Comparison of ENCODE assay signal across 1 cellular context in the genomic region with DNA sequence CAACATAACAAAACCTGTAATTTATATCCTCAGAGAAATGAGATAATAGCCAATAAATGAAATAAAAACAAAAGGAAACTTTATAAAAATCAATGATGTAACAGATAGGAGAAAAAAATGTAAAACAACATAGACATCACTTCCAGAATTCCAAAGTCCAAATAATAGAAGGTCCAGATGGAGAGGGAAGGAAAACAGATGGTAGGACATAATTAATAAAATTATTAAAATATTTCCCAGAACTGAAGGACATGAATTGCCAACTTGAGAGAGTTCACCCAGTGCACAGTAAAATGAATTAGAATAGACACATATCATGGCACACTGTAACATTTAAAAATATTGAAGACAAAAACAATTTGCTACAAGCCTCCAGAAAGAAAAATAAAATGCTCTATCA.
TF ChIP-seq lines count a peak whose summit lies in the region.

No MANE protein-coding gene starts in this region.

TF ChIP-seq in A549, 52 proteins besides CTCF, POLR2A, EP300 and RAD21 (continued from another document):
- no peak for TF ChIP-seq FOSL2 (IDR thresholded peaks at IDR 0.05)
- no peak for TF ChIP-seq FOSL2 (CRISPR knock-in tag; IDR thresholded peaks at IDR 0.05)
- TF ChIP-seq FOXS1 (CRISPR knock-in tag; IDR thresholded peaks at IDR 0.05) = no peak
- TF ChIP-seq MYC (IDR thresholded peaks at IDR 0.05; ENCODE audit: borderline replicate concordance, low read length) = no peak
